26 cellular contexts compared by ENCODE assay signal in the genomic region with DNA sequence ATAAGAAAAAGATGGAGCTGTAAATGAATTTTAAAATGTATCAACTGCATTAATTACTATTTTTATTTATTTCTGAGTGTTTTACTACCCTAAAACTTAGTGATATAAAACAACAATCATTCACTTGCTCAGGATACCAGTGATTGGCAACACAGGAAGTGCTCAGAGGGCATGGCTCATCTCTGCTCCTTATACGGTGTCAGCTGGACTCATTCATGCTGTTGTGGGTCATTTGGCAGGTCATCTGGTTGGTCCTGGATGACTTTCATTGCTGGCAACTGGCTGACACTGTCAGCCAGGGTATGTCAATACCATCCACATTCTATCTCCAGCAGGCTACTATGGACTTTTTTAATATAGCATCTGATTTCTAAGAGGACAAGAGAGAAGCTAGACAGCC.
DNase-seq lines count a peak whose midpoint lies in the region; TF ChIP-seq lines count a peak whose summit lies in the region.
"Had no signal": no experiment of that assay in that cellular context is flagged by ENCODE, and none has a peak within 500 bp of the region (broad histone marks: within the 10 kb centered on the region; RNA-seq: fewer than 3 reads in every experiment).

No MANE protein-coding gene starts in this region.

- no peaks in the 10 kb centered on the region for H3K27me3 ChIP-seq in kidney epithelial cell (ENCODE audit: control insufficient read depth, insufficient read depth, low read length)
- H3K27me3 ChIP-seq: BLaER1 treated with 17β-estradiol and CSF1 and Interleukin-3, amounts not matched to agents 10 nM and 100 nM; foreskin keratinocyte; pancreas; SJSA1 had no signal

- H3K36me3 ChIP-seq in kidney epithelial cell (ENCODE audit: control insufficient read depth, insufficient read depth, low read length) = no peaks in the 10 kb centered on the region
- H3K36me3 ChIP-seq: BLaER1 treated with 17β-estradiol and CSF1 and Interleukin-3, amounts not matched to agents 10 nM and 100 nM; pancreas; SJSA1; thoracic aorta; WERI-Rb-1 had no signal

- no peak overlapping the region for H3K27ac Mint-ChIP-seq in activated CD4-positive, alpha-beta T cell treated with anti-CD3 and anti-CD28 coated beads, Interleukin-2, amount 10 ng/mL, durations not matched to agents 7 days and 5 days
- H3K27ac Mint-ChIP-seq: natural killer cell; stimulated activated memory B cell treated with anti-CD40 and anti-IgM and Interleukin-4, amounts not matched to agents 10 μg/mL and 1 μg/mL and 100 μg/mL, for 72 hours had no signal

- in situ Hi-C loops in ACHN (cut with HindIII; ENCODE audit: low pct_ligation_motif_present, low pct_unique_long_range_greater_than_20kb, low sequenced_read_pairs) = no loop called here

- CTCF ChIA-PET in activated CD4-positive, alpha-beta T cell treated with anti-CD3 and anti-CD28 coated beads, Interleukin-2, amount 10 ng/mL, durations not matched to agents 7 days and 5 days (lab: Charles Lee) = no interaction called here

- H3K4me1 Mint-ChIP-seq in activated CD4-positive, alpha-beta T cell treated with anti-CD3 and anti-CD28 coated beads, Interleukin-2, amount 10 ng/mL, durations not matched to agents 7 days and 5 days = no peaks in the 10 kb centered on the region
- H3K4me1 Mint-ChIP-seq: natural killer cell; stimulated activated memory B cell treated with anti-CD40 and anti-IgM and Interleukin-4, amounts not matched to agents 10 μg/mL and 1 μg/mL and 100 μg/mL, for 72 hours had no signal

- H3K4me3 ChIP-seq in kidney epithelial cell (ENCODE audit: low read depth, low read length) = no peak overlapping the region
- H3K4me3 ChIP-seq: BLaER1 treated with 17β-estradiol and CSF1 and Interleukin-3, amounts not matched to agents 10 nM and 100 nM; pancreas; SJSA1; thoracic aorta had no signal

- H3K9me3 Mint-ChIP-seq in activated CD4-positive, alpha-beta T cell treated with anti-CD3 and anti-CD28 coated beads, Interleukin-2, amount 10 ng/mL, durations not matched to agents 7 days and 5 days = no peaks in the 10 kb centered on the region

- no peaks in the 10 kb centered on the region for H3K27me3 Mint-ChIP-seq in activated CD4-positive, alpha-beta T cell treated with anti-CD3 and anti-CD28 coated beads, Interleukin-2, amount 10 ng/mL, durations not matched to agents 7 days and 5 days
- H3K27me3 Mint-ChIP-seq: stimulated activated memory B cell treated with anti-CD40 and anti-IgM and Interleukin-4, amounts not matched to agents 10 μg/mL and 1 μg/mL and 100 μg/mL, for 72 hours had no signal

- POLR2A ChIA-PET in activated CD4-positive, alpha-beta T cell treated with anti-CD3 and anti-CD28 coated beads, Interleukin-2, amount 10 ng/mL, durations not matched to agents 7 days and 5 days (lab: Charles Lee) = no interaction called here

- H3K4me3 Mint-ChIP-seq in activated CD4-positive, alpha-beta T cell treated with anti-CD3 and anti-CD28 coated beads, Interleukin-2, amount 10 ng/mL, durations not matched to agents 7 days and 5 days = no peak overlapping the region
- H3K4me3 Mint-ChIP-seq: natural killer cell; stimulated activated memory B cell treated with anti-CD40 and anti-IgM and Interleukin-4, amounts not matched to agents 10 μg/mL and 1 μg/mL and 100 μg/mL, for 72 hours had no signal

- TF ChIP-seq CTCF in kidney epithelial cell (IDR thresholded peaks at IDR 0.05; ENCODE audit: insufficient read depth, low read length, poor library complexity, severe bottlenecking) = no peak

- peak; percentile 6 for DNase-seq in ACHN
- DNase-seq in LHCN-M2 (ENCODE audit: low read depth) = peak; percentile 9
- DNase-seq in RKO (ENCODE audit: low spot score) = peak; percentile 29
- DNase-seq in kidney epithelial cell (ENCODE audit: low read depth) = peak; percentile 2
- no peak for DNase-seq in NCI-H526 treated with DMSO at 0.1 percent for 48 hours (lab: John Stamatoyannopoulos, UW)
- no peak for DNase-seq in activated CD4-positive, alpha-beta T cell treated with anti-CD3 and anti-CD28 coated beads, Interleukin-2, amount 10 ng/mL, durations not matched to agents 7 days and 5 days
- DNase-seq in 8988T = no peak
- DNase-seq in NCI-H2196 treated with DMSO at 0.1 percent for 48 hours (lab: John Stamatoyannopoulos, UW; ENCODE audit: unreplicated experiment) = no peak
- DNase-seq: activated CD4-positive, alpha-beta T cell treated with anti-CD3 and anti-CD28 coated beads, Interleukin-2, amount 50 U/mL, for 48 hours; activated gamma-delta T cell; DMS79; foreskin keratinocyte; H7; hippocampal formation; natural killer cell; NCI-H1048; NCI-H2081 treated with DMSO at 0.1 percent for 48 hours; NCI-H774; OCI-M1; pancreas; T-helper 2 cell; WERI-Rb-1 had no signal

- no peaks in the 10 kb centered on the region for H3K36me3 Mint-ChIP-seq in activated CD4-positive, alpha-beta T cell treated with anti-CD3 and anti-CD28 coated beads, Interleukin-2, amount 10 ng/mL, durations not matched to agents 7 days and 5 days (ENCODE audit: low read depth)
- H3K36me3 Mint-ChIP-seq: natural killer cell; stimulated activated memory B cell treated with anti-CD40 and anti-IgM and Interleukin-4, amounts not matched to agents 10 μg/mL and 1 μg/mL and 100 μg/mL, for 72 hours had no signal

Comparison
In these comparisons a context has a peak if more than half of its experiments do, and no peak if none do; other contexts are left out.
1. DNase-seq: peak in ACHN (single experiment), LHCN-M2 (single experiment), RKO (single experiment) and kidney epithelial cell (single experiment); none in NCI-H526 treated with DMSO at 0.1 percent for 48 hours (single experiment), activated CD4-positive, alpha-beta T cell treated with anti-CD3 and anti-CD28 coated beads, Interleukin-2, amount 10 ng/mL, durations not matched to agents 7 days and 5 days (single experiment), 8988T (single experiment) and NCI-H2196 treated with DMSO at 0.1 percent for 48 hours (single experiment).